In genomic region chr17:45370949-45371413, GRCh38 we compare ENCODE assay signal across 9 cellular contexts. TPM values are rescaled to one million over a fixed set of nuclear protein-coding genes. Genes with fewer than 3 reads are reported as not detected.
DNase-seq lines count a peak whose midpoint lies in the region; ATAC-seq and TF ChIP-seq lines count a peak whose summit lies in the region.
"Had no signal": no experiment of that assay in that cellular context is flagged by ENCODE, and none has a peak within 500 bp of the region (broad histone marks: within the 10 kb centered on the region; RNA-seq: fewer than 3 reads in every experiment).

No MANE protein-coding gene starts in this region.

- peak overlapping the region; percentile 85 for H3K9ac ChIP-seq in adipocyte (ENCODE audit: low read length)

- DNase-seq in heart right ventricle: no peak
- DNase-seq in Right ventricle myocardium inferior (ENCODE audit: missing footprints): no peak
- DNase-seq in adipocyte (ENCODE audit: low read depth): peak; percentile 22
- DNase-seq in right lobe of liver: peak in 1 of 3 donors; percentile 13
- peak; percentile 27 for DNase-seq in upper lobe of right lung
- DNase-seq in NCI-H187 (lab: John Stamatoyannopoulos, UW): no peak
- no peak for DNase-seq in foreskin melanocyte

- ATAC-seq in heart right ventricle (no peak), Right ventricle myocardium inferior (no peak), right lobe of liver (no peak), upper lobe of right lung (peak; percentile 20), HG03354 (IDR thresholded peaks at IDR 0.05; ENCODE audit: poor library complexity, severe bottlenecking, unreplicated experiment) (no peak)

- H3K27me3 ChIP-seq in heart right ventricle: peaks cover 0 to 11% (median 0%) of the 10 kb centered on the region in 7 donors
- peaks cover 6% of the 10 kb centered on the region for H3K27me3 ChIP-seq in adipocyte (replicated peaks; ENCODE audit: control insufficient read depth, insufficient read depth, low read length)
- H3K27me3 ChIP-seq in right lobe of liver: no peaks in the 10 kb centered on the region
- no peaks in the 10 kb centered on the region for H3K27me3 ChIP-seq in upper lobe of right lung

- H3K4me3 ChIP-seq in heart right ventricle: peak overlapping the region in 2 of 10 donors; percentile 42 to 46
- H3K4me3 ChIP-seq in adipocyte (ENCODE audit: low read length): no peak overlapping the region
- peak overlapping the region; percentile 29 to 58 (median 57) for H3K4me3 ChIP-seq in right lobe of liver
- peak overlapping the region; percentile 45 for H3K4me3 ChIP-seq in upper lobe of right lung

- no peak for TF ChIP-seq CTCF in heart right ventricle (IDR thresholded peaks at IDR 0.05)
- no peak for TF ChIP-seq CTCF in right lobe of liver (IDR thresholded peaks at IDR 0.05)
- no peak for TF ChIP-seq CTCF in upper lobe of right lung (IDR thresholded peaks at IDR 0.05)

- H3K27ac ChIP-seq in heart right ventricle: peak overlapping the region in 8 of 10 donors; percentile 75 to 91 (median 81)
- peak overlapping the region in 1 of 3 donors; percentile 84 for H3K27ac ChIP-seq in right lobe of liver
- H3K27ac ChIP-seq in upper lobe of right lung: peak overlapping the region; percentile 90
- H3K27ac ChIP-seq: neutrophil had no signal

- no peak for TF ChIP-seq POLR2A in right lobe of liver (IDR thresholded peaks at IDR 0.05)

- no peaks in the 10 kb centered on the region for H3K9me3 ChIP-seq in heart right ventricle
- no peaks in the 10 kb centered on the region for H3K9me3 ChIP-seq in adipocyte (ENCODE audit: control insufficient read depth, low read length)
- no peaks in the 10 kb centered on the region for H3K9me3 ChIP-seq in right lobe of liver
- no peaks in the 10 kb centered on the region for H3K9me3 ChIP-seq in upper lobe of right lung
- H3K9me3 ChIP-seq: neutrophil had no signal

- H3K4me1 ChIP-seq in heart right ventricle: peaks cover 6 to 37% (median 26%) of the 10 kb centered on the region in 9 donors
- peaks cover 28% of the 10 kb centered on the region for H3K4me1 ChIP-seq in adipocyte (ENCODE audit: control insufficient read depth, insufficient read depth, low read length)
- H3K4me1 ChIP-seq in right lobe of liver: peaks cover 0 to 16% (median 5%) of the 10 kb centered on the region in 4 donors
- peaks cover 28% of the 10 kb centered on the region for H3K4me1 ChIP-seq in upper lobe of right lung

- WGBS in heart right ventricle, 2 donors: 89 to 93% methylated on average over 8 of the region's 8 CpGs
- WGBS in right lobe of liver (ENCODE audit: insufficient coverage, low coverage, low lambda C conversion rate, missing lambda C conversion rate): 52% methylated on average over 7 of the region's 8 CpGs

- intact Hi-C loops in heart right ventricle (cut with DNase I) (loop anchor here in 5 of 10 donors (5.0 to 10.0 kb wide), 2 partner anchors 54 to 56 kb away; partner anchors contain the start of gene MAP3K14 (in 5 of the 5)), Right ventricle myocardium inferior (cut with DNase I) (no loop called here), right lobe of liver (cut with DNase I) (no loop called here), upper lobe of right lung (cut with DNase I) (no loop called here)

- H3K36me3 ChIP-seq in heart right ventricle (no peaks in the 10 kb centered on the region), adipocyte (ENCODE audit: control insufficient read depth, insufficient read depth, low read length, severe bottlenecking) (no peaks in the 10 kb centered on the region), right lobe of liver (no peaks in the 10 kb centered on the region), upper lobe of right lung (no peaks in the 10 kb centered on the region)
- H3K36me3 ChIP-seq: neutrophil had no signal

RNA-seq across cellular contexts. Expression of gene MAP3K14, which starts 54.2 kb away (rescaled TPM):
- total RNA-seq in heart right ventricle: 10 to 100 TPM in 9 of 10 donors, 1 to 10 TPM in 1; 6.7 to 24.1 (median 12.6) TPM
- 10 to 100 TPM in 1 of 2 donors, 1 to 10 TPM in 1; 7.9 to 15.9 TPM for polyA plus RNA-seq in heart right ventricle
- total RNA-seq in Right ventricle myocardium inferior: 14.4 TPM
- 1 to 10 TPM; 4.8 to 7.8 (median 6.3) TPM for total RNA-seq in right lobe of liver
- total RNA-seq in upper lobe of right lung: 9.9 TPM

Comparison
In these comparisons a context has a peak if more than half of its experiments do, and no peak if none do; other contexts are left out.
1. DNase-seq: peak in adipocyte (single experiment) and upper lobe of right lung (single experiment); none in heart right ventricle (0 of 2), Right ventricle myocardium inferior (single experiment), NCI-H187 (0 of 2) and foreskin melanocyte (single experiment).